ENCODE assay signal across 1 cellular context in the genomic region with DNA sequence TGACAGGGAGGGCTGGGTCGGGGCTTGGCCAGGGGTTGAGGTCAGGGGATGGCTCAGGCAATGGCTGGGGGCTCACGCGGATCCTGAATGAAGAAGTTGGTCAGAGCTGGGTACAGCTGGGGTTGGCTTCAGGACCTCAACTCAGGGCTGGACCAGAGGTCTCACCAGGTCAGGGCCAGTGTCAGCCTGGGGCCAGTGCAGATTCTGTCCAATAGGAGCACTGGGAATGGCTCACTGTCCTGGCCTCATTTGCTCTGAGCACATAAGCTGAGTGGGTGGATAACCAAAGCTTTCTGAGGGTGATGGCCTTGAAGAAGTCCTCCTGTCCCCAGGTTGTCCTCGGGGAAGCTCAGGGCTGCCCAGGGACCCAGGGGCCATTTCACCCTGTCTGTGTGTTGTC.
TF ChIP-seq lines count a peak whose summit lies in the region.

No MANE protein-coding gene starts in this region.

TF ChIP-seq in IMR-90, 13 proteins besides CTCF, POLR2A, EP300 and RAD21 (continued from another document):
- TF ChIP-seq FOS (IDR thresholded peaks at IDR 0.05; ENCODE audit: low read depth, low read length) (no peak), CHD1 (IDR thresholded peaks at IDR 0.05; ENCODE audit: low read depth, low read length) (no peak), MAFK (IDR thresholded peaks at IDR 0.05; ENCODE audit: low read depth, low read length) (no peak), SMC3 (IDR thresholded peaks at IDR 0.05; ENCODE audit: low read depth, low read length) (no peak), MXI1 (IDR thresholded peaks at IDR 0.05; ENCODE audit: borderline replicate concordance, low read depth, low read length) (no peak), RFX5 (IDR thresholded peaks at IDR 0.05; ENCODE audit: low read depth, low read length) (no peak)
- TF ChIP-seq, protein P1, sequence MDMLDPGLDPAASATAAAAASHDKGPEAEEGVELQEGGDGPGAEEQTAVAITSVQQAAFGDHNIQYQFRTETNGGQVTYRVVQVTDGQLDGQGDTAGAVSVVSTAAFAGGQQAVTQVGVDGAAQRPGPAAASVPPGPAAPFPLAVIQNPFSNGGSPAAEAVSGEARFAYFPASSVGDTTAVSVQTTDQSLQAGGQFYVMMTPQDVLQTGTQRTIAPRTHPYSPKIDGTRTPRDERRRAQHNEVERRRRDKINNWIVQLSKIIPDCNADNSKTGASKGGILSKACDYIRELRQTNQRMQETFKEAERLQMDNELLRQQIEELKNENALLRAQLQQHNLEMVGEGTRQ (IDR thresholded peaks at IDR 0.05; ENCODE audit: low read depth, low read length), result no peak
